ENCODE assay signal across 23 cellular contexts in genomic region chr11:69745201-69745600, GRCh38. TPM values are rescaled to one million over a fixed set of nuclear protein-coding genes. Genes with fewer than 3 reads are reported as not detected.
A peak's percentile ranks its signal among the peaks of the same experiment; 100 is the strongest.
DNase-seq lines count a peak whose midpoint lies in the region; ATAC-seq and TF ChIP-seq lines count a peak whose summit lies in the region.
"Had no signal": no experiment of that assay in that cellular context is flagged by ENCODE, and none has a peak within 500 bp of the region (broad histone marks: within the 10 kb centered on the region; RNA-seq: fewer than 3 reads in every experiment).

No MANE protein-coding gene starts in this region.

- no peaks in the 10 kb centered on the region for H3K79me2 ChIP-seq in mesendoderm (ENCODE audit: control insufficient read depth, insufficient read depth, low read length)
- no peaks in the 10 kb centered on the region for H3K79me2 ChIP-seq in smooth muscle cell (ENCODE audit: low read depth)

- H3K23ac ChIP-seq in mesendoderm (ENCODE audit: low read length): no peak overlapping the region

- WGBS in mesendoderm (ENCODE audit: extremely low coverage, insufficient coverage, low lambda C conversion rate): no CpG with 5 or more reads among the region's 10 CpGs
- 82% methylated on average over 10 of the region's 10 CpGs for WGBS in smooth muscle cell (ENCODE audit: low lambda C conversion rate)

- H2AFZ ChIP-seq in smooth muscle cell (ENCODE audit: low read depth): no peak overlapping the region
- H2AFZ ChIP-seq: GM23248 had no signal

- H4K20me1 ChIP-seq in smooth muscle cell (ENCODE audit: low read depth): no peaks in the 10 kb centered on the region

- H3K9ac ChIP-seq in mesendoderm (ENCODE audit: low read length) (no peak overlapping the region), smooth muscle cell (ENCODE audit: low read depth) (no peak overlapping the region)
- H3K9ac ChIP-seq: BLaER1 treated with 17β-estradiol and CSF1 and Interleukin-3, amounts not matched to agents 10 nM and 100 nM; GM23248 had no signal

- H3K4me3 Mint-ChIP-seq in chondrocyte (ENCODE audit: unreplicated experiment): no peak overlapping the region
- H3K4me3 Mint-ChIP-seq: CD4-positive, alpha-beta T cell; H9 had no signal

- no peak overlapping the region for H2BK120ac ChIP-seq in mesendoderm (ENCODE audit: low read depth, low read length)

- no peaks in the 10 kb centered on the region for H3K36me3 ChIP-seq in mesendoderm (ENCODE audit: control insufficient read depth, insufficient read depth, low read length)
- H3K36me3 ChIP-seq in smooth muscle cell (ENCODE audit: low read depth): no peaks in the 10 kb centered on the region
- H3K36me3 ChIP-seq: BLaER1 treated with 17β-estradiol and CSF1 and Interleukin-3, amounts not matched to agents 10 nM and 100 nM; MG63 had no signal

- H3K27me3 ChIP-seq in mesendoderm (ENCODE audit: insufficient read depth, low read length, poor library complexity) (no peaks in the 10 kb centered on the region), smooth muscle cell (ENCODE audit: low read depth) (no peaks in the 10 kb centered on the region)
- H3K27me3 ChIP-seq: BLaER1 treated with 17β-estradiol and CSF1 and Interleukin-3, amounts not matched to agents 10 nM and 100 nM; MG63 had no signal

- H3K4ac ChIP-seq in mesendoderm (ENCODE audit: low read depth, low read length): peak overlapping the region; percentile 4

- peak; percentile 40 for DNase-seq in EL
- no peak for DNase-seq in chondrocyte (ENCODE audit: low spot score)
- DNase-seq in mesendoderm: no peak
- DNase-seq in smooth muscle cell (lab: John Stamatoyannopoulos, UW; ENCODE audit: unreplicated experiment): no peak
- no peak for DNase-seq in SKM-1 (lab: John Stamatoyannopoulos, UW; ENCODE audit: unreplicated experiment)
- DNase-seq in activated T-cell treated with anti-CD3 and anti-CD28 coated beads for 4 hours: no peak
- DNase-seq: AML-193; CD4-positive, alpha-beta T cell; GM23248; KBM-7; NCI-H1105 treated with DMSO at 0.1 percent for 48 hours; NCI-H146; NCI-H1930; NCI-H2107; NCI-H524; NCI-H774 had no signal

- H3K9me3 ChIP-seq in smooth muscle cell (replicated peaks; ENCODE audit: low read depth): no peaks in the 10 kb centered on the region
- H3K9me3 ChIP-seq: A549; BLaER1 treated with 17β-estradiol and CSF1 and Interleukin-3, amounts not matched to agents 10 nM and 100 nM; MG63 had no signal

- H3K4me3 ChIP-seq in mesendoderm (ENCODE audit: low read length) (no peak overlapping the region), smooth muscle cell (no peak overlapping the region)
- H3K4me3 ChIP-seq: A549; BLaER1 treated with 17β-estradiol and CSF1 and Interleukin-3, amounts not matched to agents 10 nM and 100 nM; GM23248; MG63 had no signal

- no peak overlapping the region for H2BK15ac ChIP-seq in mesendoderm (replicated peaks; ENCODE audit: low read depth)

- H3K27ac Mint-ChIP-seq in chondrocyte (ENCODE audit: unreplicated experiment): peak overlapping the region; percentile 95
- H3K27ac Mint-ChIP-seq: CD4-positive, alpha-beta T cell; H9 had no signal

- H3K27ac ChIP-seq in mesendoderm (ENCODE audit: low read depth, low read length) (no peak overlapping the region), smooth muscle cell (ENCODE audit: low read depth) (peak overlapping the region; percentile 18)
- H3K27ac ChIP-seq: BLaER1 treated with 17β-estradiol and CSF1 and Interleukin-3, amounts not matched to agents 10 nM and 100 nM; GM23248 had no signal

- no peak overlapping the region for H4K5ac ChIP-seq in mesendoderm (ENCODE audit: low read length)

- H3K4me1 ChIP-seq in mesendoderm (ENCODE audit: control insufficient read depth, low read depth, low read length) (no peaks in the 10 kb centered on the region), smooth muscle cell (ENCODE audit: low read depth) (peaks cover 7% of the 10 kb centered on the region)
- H3K4me1 ChIP-seq: BLaER1 treated with 17β-estradiol and CSF1 and Interleukin-3, amounts not matched to agents 10 nM and 100 nM had no signal

- H3K9me3 Mint-ChIP-seq in chondrocyte (ENCODE audit: low read depth): no peaks in the 10 kb centered on the region
- H3K9me3 Mint-ChIP-seq: CD4-positive, alpha-beta T cell; H9 had no signal

- H4K8ac ChIP-seq in mesendoderm (ENCODE audit: low read depth, low read length): no peak overlapping the region

- H3K56ac ChIP-seq in mesendoderm (ENCODE audit: low read length): no peak overlapping the region

- H2AK5ac ChIP-seq in mesendoderm (ENCODE audit: low read length): no peak overlapping the region

- H3K18ac ChIP-seq in mesendoderm (ENCODE audit: low read length): no peak overlapping the region

- H3K4me2 ChIP-seq in mesendoderm (ENCODE audit: low read length) (no peak overlapping the region), smooth muscle cell (no peak overlapping the region)
- H3K4me2 ChIP-seq: A549; BLaER1 treated with 17β-estradiol and CSF1 and Interleukin-3, amounts not matched to agents 10 nM and 100 nM had no signal

- ATAC-seq in GM21390 (IDR thresholded peaks at IDR 0.05; ENCODE audit: unreplicated experiment): no peak
- ATAC-seq: SK-N-SH treated with all-trans-retinoic acid at 6 μM for 48 hours had no signal

- H3K79me1 ChIP-seq in mesendoderm (ENCODE audit: low read length): no peaks in the 10 kb centered on the region

- no peaks in the 10 kb centered on the region for H3K27me3 Mint-ChIP-seq in chondrocyte (ENCODE audit: low read depth)

- no peak overlapping the region for H2BK5ac ChIP-seq in mesendoderm (ENCODE audit: low read length)

- peaks cover 19% of the 10 kb centered on the region for H3K4me1 Mint-ChIP-seq in chondrocyte (ENCODE audit: low read depth)

- no peaks in the 10 kb centered on the region for H3K36me3 Mint-ChIP-seq in chondrocyte (ENCODE audit: low read depth)

- TF ChIP-seq CTCF in chondrocyte (IDR thresholded peaks at IDR 0.05): no peak
- TF ChIP-seq CTCF in smooth muscle cell (IDR thresholded peaks at IDR 0.05; ENCODE audit: borderline replicate concordance, insufficient read depth, poor library complexity, severe bottlenecking): no peak

- no peaks in the 10 kb centered on the region for H3F3A ChIP-seq in smooth muscle cell (ENCODE audit: low read depth)

RNA-seq across cellular contexts. Expression of gene FGF4, which starts 29.9 kb away (rescaled TPM):
- total RNA-seq in chondrocyte: not detected in 3 replicates
- polyA plus RNA-seq in mesendoderm (2013, experiment 1 of 2): 35.9 TPM
- 35.4 TPM for polyA plus RNA-seq in mesendoderm (2013, experiment 2 of 2)
- total RNA-seq in smooth muscle cell: not detected in 2 replicates
- not detected in 2 replicates for polyA plus RNA-seq in smooth muscle cell
- total RNA-seq: CD4-positive, alpha-beta T cell; GM23248; LHCN-M2 had no signal
- polyA plus RNA-seq: A549, GM23248 had no signal

RNA-seq across cellular contexts. Expression of gene FGF19, which starts 41.4 kb away (rescaled TPM):
- total RNA-seq in chondrocyte (not detected in 3 replicates), smooth muscle cell (not detected in 2 replicates)
- 17.5 TPM for polyA plus RNA-seq in mesendoderm (2013, experiment 1 of 2)
- 17.8 TPM for polyA plus RNA-seq in mesendoderm (2013, experiment 2 of 2)
- not detected in 2 replicates for polyA plus RNA-seq in smooth muscle cell
- total RNA-seq: CD4-positive, alpha-beta T cell; GM23248 had no signal
- polyA plus RNA-seq: GM23248 had no signal
